1 cellular context compared by ENCODE assay signal in genomic region chr17:37488607-37489196, GRCh38.
TF ChIP-seq lines count a peak whose summit lies in the region.

No MANE protein-coding gene starts in this region.

TF ChIP-seq in K562, 482 proteins besides CTCF, POLR2A, EP300 and RAD21 (continues in another document):
- TF ChIP-seq, protein P1, sequence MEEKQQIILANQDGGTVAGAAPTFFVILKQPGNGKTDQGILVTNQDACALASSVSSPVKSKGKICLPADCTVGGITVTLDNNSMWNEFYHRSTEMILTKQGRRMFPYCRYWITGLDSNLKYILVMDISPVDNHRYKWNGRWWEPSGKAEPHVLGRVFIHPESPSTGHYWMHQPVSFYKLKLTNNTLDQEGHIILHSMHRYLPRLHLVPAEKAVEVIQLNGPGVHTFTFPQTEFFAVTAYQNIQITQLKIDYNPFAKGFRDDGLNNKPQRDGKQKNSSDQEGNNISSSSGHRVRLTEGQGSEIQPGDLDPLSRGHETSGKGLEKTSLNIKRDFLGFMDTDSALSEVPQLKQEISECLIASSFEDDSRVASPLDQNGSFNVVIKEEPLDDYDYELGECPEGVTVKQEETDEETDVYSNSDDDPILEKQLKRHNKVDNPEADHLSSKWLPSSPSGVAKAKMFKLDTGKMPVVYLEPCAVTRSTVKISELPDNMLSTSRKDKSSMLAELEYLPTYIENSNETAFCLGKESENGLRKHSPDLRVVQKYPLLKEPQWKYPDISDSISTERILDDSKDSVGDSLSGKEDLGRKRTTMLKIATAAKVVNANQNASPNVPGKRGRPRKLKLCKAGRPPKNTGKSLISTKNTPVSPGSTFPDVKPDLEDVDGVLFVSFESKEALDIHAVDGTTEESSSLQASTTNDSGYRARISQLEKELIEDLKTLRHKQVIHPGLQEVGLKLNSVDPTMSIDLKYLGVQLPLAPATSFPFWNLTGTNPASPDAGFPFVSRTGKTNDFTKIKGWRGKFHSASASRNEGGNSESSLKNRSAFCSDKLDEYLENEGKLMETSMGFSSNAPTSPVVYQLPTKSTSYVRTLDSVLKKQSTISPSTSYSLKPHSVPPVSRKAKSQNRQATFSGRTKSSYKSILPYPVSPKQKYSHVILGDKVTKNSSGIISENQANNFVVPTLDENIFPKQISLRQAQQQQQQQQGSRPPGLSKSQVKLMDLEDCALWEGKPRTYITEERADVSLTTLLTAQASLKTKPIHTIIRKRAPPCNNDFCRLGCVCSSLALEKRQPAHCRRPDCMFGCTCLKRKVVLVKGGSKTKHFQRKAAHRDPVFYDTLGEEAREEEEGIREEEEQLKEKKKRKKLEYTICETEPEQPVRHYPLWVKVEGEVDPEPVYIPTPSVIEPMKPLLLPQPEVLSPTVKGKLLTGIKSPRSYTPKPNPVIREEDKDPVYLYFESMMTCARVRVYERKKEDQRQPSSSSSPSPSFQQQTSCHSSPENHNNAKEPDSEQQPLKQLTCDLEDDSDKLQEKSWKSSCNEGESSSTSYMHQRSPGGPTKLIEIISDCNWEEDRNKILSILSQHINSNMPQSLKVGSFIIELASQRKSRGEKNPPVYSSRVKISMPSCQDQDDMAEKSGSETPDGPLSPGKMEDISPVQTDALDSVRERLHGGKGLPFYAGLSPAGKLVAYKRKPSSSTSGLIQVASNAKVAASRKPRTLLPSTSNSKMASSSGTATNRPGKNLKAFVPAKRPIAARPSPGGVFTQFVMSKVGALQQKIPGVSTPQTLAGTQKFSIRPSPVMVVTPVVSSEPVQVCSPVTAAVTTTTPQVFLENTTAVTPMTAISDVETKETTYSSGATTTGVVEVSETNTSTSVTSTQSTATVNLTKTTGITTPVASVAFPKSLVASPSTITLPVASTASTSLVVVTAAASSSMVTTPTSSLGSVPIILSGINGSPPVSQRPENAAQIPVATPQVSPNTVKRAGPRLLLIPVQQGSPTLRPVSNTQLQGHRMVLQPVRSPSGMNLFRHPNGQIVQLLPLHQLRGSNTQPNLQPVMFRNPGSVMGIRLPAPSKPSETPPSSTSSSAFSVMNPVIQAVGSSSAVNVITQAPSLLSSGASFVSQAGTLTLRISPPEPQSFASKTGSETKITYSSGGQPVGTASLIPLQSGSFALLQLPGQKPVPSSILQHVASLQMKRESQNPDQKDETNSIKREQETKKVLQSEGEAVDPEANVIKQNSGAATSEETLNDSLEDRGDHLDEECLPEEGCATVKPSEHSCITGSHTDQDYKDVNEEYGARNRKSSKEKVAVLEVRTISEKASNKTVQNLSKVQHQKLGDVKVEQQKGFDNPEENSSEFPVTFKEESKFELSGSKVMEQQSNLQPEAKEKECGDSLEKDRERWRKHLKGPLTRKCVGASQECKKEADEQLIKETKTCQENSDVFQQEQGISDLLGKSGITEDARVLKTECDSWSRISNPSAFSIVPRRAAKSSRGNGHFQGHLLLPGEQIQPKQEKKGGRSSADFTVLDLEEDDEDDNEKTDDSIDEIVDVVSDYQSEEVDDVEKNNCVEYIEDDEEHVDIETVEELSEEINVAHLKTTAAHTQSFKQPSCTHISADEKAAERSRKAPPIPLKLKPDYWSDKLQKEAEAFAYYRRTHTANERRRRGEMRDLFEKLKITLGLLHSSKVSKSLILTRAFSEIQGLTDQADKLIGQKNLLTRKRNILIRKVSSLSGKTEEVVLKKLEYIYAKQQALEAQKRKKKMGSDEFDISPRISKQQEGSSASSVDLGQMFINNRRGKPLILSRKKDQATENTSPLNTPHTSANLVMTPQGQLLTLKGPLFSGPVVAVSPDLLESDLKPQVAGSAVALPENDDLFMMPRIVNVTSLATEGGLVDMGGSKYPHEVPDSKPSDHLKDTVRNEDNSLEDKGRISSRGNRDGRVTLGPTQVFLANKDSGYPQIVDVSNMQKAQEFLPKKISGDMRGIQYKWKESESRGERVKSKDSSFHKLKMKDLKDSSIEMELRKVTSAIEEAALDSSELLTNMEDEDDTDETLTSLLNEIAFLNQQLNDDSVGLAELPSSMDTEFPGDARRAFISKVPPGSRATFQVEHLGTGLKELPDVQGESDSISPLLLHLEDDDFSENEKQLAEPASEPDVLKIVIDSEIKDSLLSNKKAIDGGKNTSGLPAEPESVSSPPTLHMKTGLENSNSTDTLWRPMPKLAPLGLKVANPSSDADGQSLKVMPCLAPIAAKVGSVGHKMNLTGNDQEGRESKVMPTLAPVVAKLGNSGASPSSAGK (IDR thresholded peaks at IDR 0.05): peak; percentile 57
- TF ChIP-seq NFIC (IDR thresholded peaks at IDR 0.05) (no peak), HNRNPUL1 (IDR thresholded peaks at IDR 0.05; ENCODE audit: low read length) (no peak), YBX1 (IDR thresholded peaks at IDR 0.05) (no peak), PHF8 (IDR thresholded peaks at IDR 0.05; ENCODE audit: borderline replicate concordance, low read length) (no peak), C11orf30 (IDR thresholded peaks at IDR 0.05; ENCODE audit: low read depth) (peak; percentile 95), PYGO2 (tag; IDR thresholded peaks at IDR 0.05) (no peak), PHF20 (IDR thresholded peaks at IDR 0.05; ENCODE audit: partially characterized antibody) (no peak), ZNF133 (CRISPR knock-in tag; IDR thresholded peaks at IDR 0.05) (no peak), PTTG1 (tag; IDR thresholded peaks at IDR 0.05; ENCODE audit: low read depth) (no peak), TARDBP (IDR thresholded peaks at IDR 0.05) (no peak), MTA3 (IDR thresholded peaks at IDR 0.05; ENCODE audit: borderline replicate concordance) (0 out of 2 replicates have a peak, but pooled peaks have one; percentile 11), ZBED1 (IDR thresholded peaks at IDR 0.05) (no peak), NCOA6 (IDR thresholded peaks at IDR 0.05) (0 out of 2 replicates have a peak, but pooled peaks have one; percentile 20), SUPT5H (IDR thresholded peaks at IDR 0.05) (no peak), EHMT2 (IDR thresholded peaks at IDR 0.05) (peak; percentile 23; the same call in 1 of the 2 replicates), ZNF316 (IDR thresholded peaks at IDR 0.05) (peak; percentile 97), SAP30 (IDR thresholded peaks at IDR 0.05; ENCODE audit: borderline replicate concordance, insufficient read depth, low read depth, low read length, poor library complexity, severe bottlenecking) (no peak), CREB3L1 (IDR thresholded peaks at IDR 0.05; ENCODE audit: borderline replicate concordance, low read depth) (no peak), SPI1 (IDR thresholded peaks at IDR 0.05; ENCODE audit: borderline replicate concordance, low read depth, low read length) (0 out of 2 replicates have a peak, but pooled peaks have one; percentile 40), FOXJ3 (CRISPR knock-in tag; IDR thresholded peaks at IDR 0.05) (no peak), RREB1 (CRISPR knock-in tag; IDR thresholded peaks at IDR 0.05) (no peak), MXI1 (IDR thresholded peaks at IDR 0.05; ENCODE audit: low read depth, low read length) (no peak; the same call in 1 of the 2 replicates), HDAC1 (IDR thresholded peaks at IDR 0.05) (peak in 1 of 2 experiments; percentile 67; a peak in 1 of 4 replicates), ZNF217 (CRISPR knock-in tag; IDR thresholded peaks at IDR 0.05) (no peak), MAFF (IDR thresholded peaks at IDR 0.05; ENCODE audit: low read length) (peak; percentile 77), KLF16 (IDR thresholded peaks at IDR 0.05) (no peak)
- TF ChIP-seq, protein P2, sequence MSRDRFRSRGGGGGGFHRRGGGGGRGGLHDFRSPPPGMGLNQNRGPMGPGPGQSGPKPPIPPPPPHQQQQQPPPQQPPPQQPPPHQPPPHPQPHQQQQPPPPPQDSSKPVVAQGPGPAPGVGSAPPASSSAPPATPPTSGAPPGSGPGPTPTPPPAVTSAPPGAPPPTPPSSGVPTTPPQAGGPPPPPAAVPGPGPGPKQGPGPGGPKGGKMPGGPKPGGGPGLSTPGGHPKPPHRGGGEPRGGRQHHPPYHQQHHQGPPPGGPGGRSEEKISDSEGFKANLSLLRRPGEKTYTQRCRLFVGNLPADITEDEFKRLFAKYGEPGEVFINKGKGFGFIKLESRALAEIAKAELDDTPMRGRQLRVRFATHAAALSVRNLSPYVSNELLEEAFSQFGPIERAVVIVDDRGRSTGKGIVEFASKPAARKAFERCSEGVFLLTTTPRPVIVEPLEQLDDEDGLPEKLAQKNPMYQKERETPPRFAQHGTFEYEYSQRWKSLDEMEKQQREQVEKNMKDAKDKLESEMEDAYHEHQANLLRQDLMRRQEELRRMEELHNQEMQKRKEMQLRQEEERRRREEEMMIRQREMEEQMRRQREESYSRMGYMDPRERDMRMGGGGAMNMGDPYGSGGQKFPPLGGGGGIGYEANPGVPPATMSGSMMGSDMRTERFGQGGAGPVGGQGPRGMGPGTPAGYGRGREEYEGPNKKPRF (IDR thresholded peaks at IDR 0.05; ENCODE audit: low read depth, low read length): no peak
- TF ChIP-seq, protein P3, sequence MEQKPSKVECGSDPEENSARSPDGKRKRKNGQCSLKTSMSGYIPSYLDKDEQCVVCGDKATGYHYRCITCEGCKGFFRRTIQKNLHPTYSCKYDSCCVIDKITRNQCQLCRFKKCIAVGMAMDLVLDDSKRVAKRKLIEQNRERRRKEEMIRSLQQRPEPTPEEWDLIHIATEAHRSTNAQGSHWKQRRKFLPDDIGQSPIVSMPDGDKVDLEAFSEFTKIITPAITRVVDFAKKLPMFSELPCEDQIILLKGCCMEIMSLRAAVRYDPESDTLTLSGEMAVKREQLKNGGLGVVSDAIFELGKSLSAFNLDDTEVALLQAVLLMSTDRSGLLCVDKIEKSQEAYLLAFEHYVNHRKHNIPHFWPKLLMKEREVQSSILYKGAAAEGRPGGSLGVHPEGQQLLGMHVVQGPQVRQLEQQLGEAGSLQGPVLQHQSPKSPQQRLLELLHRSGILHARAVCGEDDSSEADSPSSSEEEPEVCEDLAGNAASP (IDR thresholded peaks at IDR 0.05): no peak
- TF ChIP-seq, protein P4, sequence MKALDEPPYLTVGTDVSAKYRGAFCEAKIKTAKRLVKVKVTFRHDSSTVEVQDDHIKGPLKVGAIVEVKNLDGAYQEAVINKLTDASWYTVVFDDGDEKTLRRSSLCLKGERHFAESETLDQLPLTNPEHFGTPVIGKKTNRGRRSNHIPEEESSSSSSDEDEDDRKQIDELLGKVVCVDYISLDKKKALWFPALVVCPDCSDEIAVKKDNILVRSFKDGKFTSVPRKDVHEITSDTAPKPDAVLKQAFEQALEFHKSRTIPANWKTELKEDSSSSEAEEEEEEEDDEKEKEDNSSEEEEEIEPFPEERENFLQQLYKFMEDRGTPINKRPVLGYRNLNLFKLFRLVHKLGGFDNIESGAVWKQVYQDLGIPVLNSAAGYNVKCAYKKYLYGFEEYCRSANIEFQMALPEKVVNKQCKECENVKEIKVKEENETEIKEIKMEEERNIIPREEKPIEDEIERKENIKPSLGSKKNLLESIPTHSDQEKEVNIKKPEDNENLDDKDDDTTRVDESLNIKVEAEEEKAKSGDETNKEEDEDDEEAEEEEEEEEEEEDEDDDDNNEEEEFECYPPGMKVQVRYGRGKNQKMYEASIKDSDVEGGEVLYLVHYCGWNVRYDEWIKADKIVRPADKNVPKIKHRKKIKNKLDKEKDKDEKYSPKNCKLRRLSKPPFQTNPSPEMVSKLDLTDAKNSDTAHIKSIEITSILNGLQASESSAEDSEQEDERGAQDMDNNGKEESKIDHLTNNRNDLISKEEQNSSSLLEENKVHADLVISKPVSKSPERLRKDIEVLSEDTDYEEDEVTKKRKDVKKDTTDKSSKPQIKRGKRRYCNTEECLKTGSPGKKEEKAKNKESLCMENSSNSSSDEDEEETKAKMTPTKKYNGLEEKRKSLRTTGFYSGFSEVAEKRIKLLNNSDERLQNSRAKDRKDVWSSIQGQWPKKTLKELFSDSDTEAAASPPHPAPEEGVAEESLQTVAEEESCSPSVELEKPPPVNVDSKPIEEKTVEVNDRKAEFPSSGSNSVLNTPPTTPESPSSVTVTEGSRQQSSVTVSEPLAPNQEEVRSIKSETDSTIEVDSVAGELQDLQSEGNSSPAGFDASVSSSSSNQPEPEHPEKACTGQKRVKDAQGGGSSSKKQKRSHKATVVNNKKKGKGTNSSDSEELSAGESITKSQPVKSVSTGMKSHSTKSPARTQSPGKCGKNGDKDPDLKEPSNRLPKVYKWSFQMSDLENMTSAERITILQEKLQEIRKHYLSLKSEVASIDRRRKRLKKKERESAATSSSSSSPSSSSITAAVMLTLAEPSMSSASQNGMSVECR (CRISPR knock-in tag; IDR thresholded peaks at IDR 0.05): no peak
